8 cellular contexts compared by ENCODE assay signal in genomic region chr12:28190321-28191017, GRCh38. TPM values are rescaled to one million over a fixed set of nuclear protein-coding genes. Genes with fewer than 3 reads are reported as not detected.
DNase-seq lines count a peak whose midpoint lies in the region; ATAC-seq and TF ChIP-seq lines count a peak whose summit lies in the region.

Gene CCDC91, plus strand, starts transcription at chr12:28190456. Its CDS starts 66,760 bp downstream, at chr12:28257216.

- 1% methylated on average over 33 to 72 of the region's 72 CpGs for WGBS in lower leg skin, 2 donors

- ATAC-seq in GM19324 (IDR thresholded peaks at IDR 0.05; ENCODE audit: low FRiP score, unreplicated experiment) (peak; percentile 96), HG03460 (IDR thresholded peaks at IDR 0.05; ENCODE audit: unreplicated experiment) (peak; percentile 92)

- no peaks in the 10 kb centered on the region for H3K27me3 ChIP-seq in BJ (ENCODE audit: control insufficient read depth, insufficient read depth, low read length)

- TF ChIP-seq CTCF in BJ (IDR thresholded peaks at IDR 0.05; ENCODE audit: insufficient read depth, low read depth, low read length): no peak
- no peak for TF ChIP-seq CTCF in lower leg skin (IDR thresholded peaks at IDR 0.05)

- DNase-seq in BJ (ENCODE audit: low read depth): no peak
- DNase-seq in NCI-H774 (lab: John Stamatoyannopoulos, UW): peak; percentile 85
- DNase-seq in activated CD4-positive, alpha-beta T cell treated with anti-CD3 and anti-CD28 coated beads, Interleukin-2, amount 50 U/mL, for 48 hours: peak; percentile 87 to 89
- DNase-seq in dermis microvascular lymphatic vessel endothelial cell (ENCODE audit: low read depth in 2 of 2): peak; percentile 47 to 76
- DNase-seq in lower leg skin (ENCODE audit: low spot score in 2 of 2): peak; percentile 88 to 98
- peak; percentile 62 to 74 (median 69) for DNase-seq in stimulated activated CD4-positive, alpha-beta T cell treated with anti-CD3 and anti-CD28 coated beads, TNF-alpha, amount 100 ng/mL, for 1 hour (ENCODE audit: low read depth in 3 of 3, low spot score in 1 of 3)

- H3K4me3 ChIP-seq in BJ (ENCODE audit: low read depth, low read length): peak within 1 kb of the TSS; percentile 84
- peak within 1 kb of the TSS; percentile 86 for H3K4me3 ChIP-seq in lower leg skin (ENCODE audit: low read depth, poor library complexity, severe bottlenecking)

- no peaks in the 10 kb centered on the region for H3K36me3 ChIP-seq in BJ (ENCODE audit: control insufficient read depth, insufficient read depth, low read length)

- intact Hi-C loops in lower leg skin (cut with DNase I; ENCODE audit: low total_unique reads): no loop called here

- CTCF ChIA-PET in BJ (lab: Yijun Ruan, JAX): interaction anchor here (1.0 kb wide), 1 partner anchor 30 kb away, joined by 5 read pairs; no protein-coding TSS in a partner anchor

- no peak for TF ChIP-seq POLR2A in lower leg skin (IDR thresholded peaks at IDR 0.05)

- POLR2A ChIA-PET in BJ (lab: Charles Lee): interaction anchor here (0.5 to 0.6 kb wide), 2 partner anchors 114 to 347 kb away, joined by 3 to 13 read pairs; no protein-coding TSS in a partner anchor

RNA-seq across cellular contexts. Expression of gene CCDC91, which starts in this region (rescaled TPM):
- 11.9 and 13.9 TPM in 2 replicates for polyA plus RNA-seq in BJ (2011; rRNA removed)
- 14.6 and 17.4 TPM in 2 replicates for polyA minus RNA-seq in BJ (2011; rRNA and poly(A)+ RNA removed)
- total RNA-seq in dermis microvascular lymphatic vessel endothelial cell: 3.9 and 5.1 TPM in 2 replicates
- 10 to 100 TPM; 13.8 to 31.0 (median 23.3) TPM for total RNA-seq in lower leg skin
